Comparison of ENCODE assay signal across 21 cellular contexts in genomic region chr10:35367107-35367859, GRCh38.
"Had no signal": no experiment of that assay in that cellular context is flagged by ENCODE, and none has a peak within 500 bp of the region (broad histone marks: within the 10 kb centered on the region; RNA-seq: fewer than 3 reads in every experiment).

No MANE protein-coding gene starts in this region.

- H3K9me3 ChIP-seq: esophagus muscularis mucosa, spleen, thoracic aorta, upper lobe of right lung had no signal

- H3K9me3 Mint-ChIP-seq: activated T-helper 1 cell treated with anti-CD3 and anti-CD28 coated beads, Interleukin-12 subunit alpha, Interleukin-12 subunit beta, Interleukin-2, Interleukin-4 antibody, amounts not matched to agents 30 ng/mL and 10 ng/mL and 1 ng/mL, durations not matched to agents 14 hours and 24 hours and 36 hours had no signal

- DNase-seq: activated CD4-positive, alpha-beta T cell treated with anti-CD3 and anti-CD28 coated beads for 1 hour; activated CD4-positive, alpha-beta T cell treated with anti-CD3 and anti-CD28 coated beads, Interleukin-2, amount 50 U/mL, for 1 hour; activated CD8-positive, alpha-beta T cell treated with anti-CD3 and anti-CD28 coated beads, Interleukin-2, amount 10 ng/mL, durations not matched to agents 7 days and 5 days; activated gamma-delta T cell; activated naive CD4-positive, alpha-beta T cell treated with anti-CD3 and anti-CD28 coated beads, Interleukin-2, amount 50 U/mL, for 16 hours; anterior cingulate cortex; central memory CD4-positive, alpha-beta T cell; effector memory CD4-positive, alpha-beta T cell; kidney glomerular epithelial cell; mesenchymal stem cell; occipital lobe; spleen; stimulated activated CD4-positive, alpha-beta T cell treated with anti-CD3 and anti-CD28 coated beads, Interleukin-4, amount 100 ng/mL, for 1 hour; stimulated activated naive CD4-positive, alpha-beta T cell; T-helper 1 cell; upper lobe of right lung; WERI-Rb-1 had no signal

- H3K27me3 ChIP-seq: esophagus muscularis mucosa, hepatocyte, spleen, upper lobe of right lung had no signal

- H3K27ac ChIP-seq: thoracic aorta, upper lobe of right lung, WERI-Rb-1 had no signal

- H3K4me3 Mint-ChIP-seq: activated CD8-positive, alpha-beta T cell treated with anti-CD3 and anti-CD28 coated beads, Interleukin-2, amount 10 ng/mL, durations not matched to agents 7 days and 5 days; activated T-helper 1 cell treated with anti-CD3 and anti-CD28 coated beads, Interleukin-12 subunit alpha, Interleukin-12 subunit beta, Interleukin-2, Interleukin-4 antibody, amounts not matched to agents 30 ng/mL and 10 ng/mL and 1 ng/mL, durations not matched to agents 14 hours and 24 hours and 36 hours had no signal

- H3K27ac Mint-ChIP-seq: activated CD8-positive, alpha-beta T cell treated with anti-CD3 and anti-CD28 coated beads, Interleukin-2, amount 10 ng/mL, durations not matched to agents 7 days and 5 days; activated T-helper 1 cell treated with anti-CD3 and anti-CD28 coated beads, Interleukin-12 subunit alpha, Interleukin-12 subunit beta, Interleukin-2, Interleukin-4 antibody, amounts not matched to agents 30 ng/mL and 10 ng/mL and 1 ng/mL, durations not matched to agents 14 hours and 24 hours and 36 hours had no signal

- H3K36me3 ChIP-seq: esophagus muscularis mucosa, spleen, thoracic aorta, upper lobe of right lung, WERI-Rb-1 had no signal

- ATAC-seq: activated CD8-positive, alpha-beta T cell treated with anti-CD3 and anti-CD28 coated beads, Interleukin-2, amount 10 ng/mL, durations not matched to agents 7 days and 5 days; upper lobe of right lung had no signal

- H3K4me3 ChIP-seq: esophagus muscularis mucosa, hepatocyte, spleen, thoracic aorta, upper lobe of right lung had no signal
